22 cellular contexts compared by ENCODE assay signal in the genomic region with DNA sequence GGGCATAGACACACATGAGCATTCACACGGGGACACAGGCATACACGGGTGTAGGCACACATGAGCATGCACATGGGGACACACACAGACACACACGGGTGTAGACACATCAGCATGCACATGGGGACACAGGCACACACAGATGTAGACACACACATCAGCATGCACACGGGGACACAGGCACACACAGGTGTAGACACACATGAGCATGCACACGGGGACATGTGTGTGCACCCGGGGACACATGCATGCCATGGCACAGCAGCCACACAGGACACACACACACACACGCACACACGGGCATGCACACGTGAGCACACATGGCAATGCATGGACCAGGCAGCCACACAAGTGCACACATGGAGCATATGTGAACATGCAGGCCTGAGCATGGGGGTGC. TPM values are rescaled to one million over a fixed set of nuclear protein-coding genes. Genes with fewer than 3 reads are reported as not detected.
DNase-seq lines count a peak whose midpoint lies in the region; ATAC-seq, FAIRE-seq and TF ChIP-seq lines count a peak whose summit lies in the region.
"Had no signal": no experiment of that assay in that cellular context is flagged by ENCODE, and none has a peak within 500 bp of the region (broad histone marks: within the 10 kb centered on the region; RNA-seq: fewer than 3 reads in every experiment).

No MANE protein-coding gene starts in this region.

- POLR2A ChIA-PET in HEK293 (lab: Yijun Ruan, JAX) (interaction anchor here (1.8 kb wide), 2 partner anchors 12 to 17 kb away, joined by 4 to 5 read pairs; a partner anchor contains a TSS), IMR-90 (lab: Charles Lee; ENCODE audit: unreplicated experiment) (no interaction called here), H1 (lab: Charles Lee; ENCODE audit: partially characterized antibody) (interaction anchor here (0.9 to 1.5 kb wide), 12 partner anchors 9 to 173 kb away, joined by 3 to 10 read pairs (median 3); a partner anchor contains a TSS)

- no peak overlapping the region for H3K18ac ChIP-seq in IMR-90 (ENCODE audit: low read depth, low read length)
- H3K18ac ChIP-seq in H1 (ENCODE audit: extremely low read depth, low read length): no peak overlapping the region
- no peak overlapping the region for H3K18ac ChIP-seq in trophoblast cell (ENCODE audit: low read length)

- 0 out of 2 replicates have a peak, but pooled peaks cover 3% of the 10 kb centered on the region for H3K23me2 ChIP-seq in H1 (ENCODE audit: low read depth, low read length)

- no peaks in the 10 kb centered on the region for H3K4me1 ChIP-seq in HEK293 (ENCODE audit: control insufficient read depth, insufficient read depth, low read length)
- no peaks in the 10 kb centered on the region for H3K4me1 ChIP-seq in IMR-90 (ENCODE audit: control insufficient read depth, insufficient read depth, low read length)
- peaks cover 1 to 15% (median 7%) of the 10 kb centered on the region in 4 experiments; a peak in 5 of 7 replicates for H3K4me1 ChIP-seq in H1 (replicated peaks in 1 of 4; ENCODE audit: control insufficient read depth in 3 of 4, insufficient read depth in 4 of 4, low read length in 3 of 4)
- no peaks in the 10 kb centered on the region for H3K4me1 ChIP-seq in trophoblast cell (ENCODE audit: control insufficient read depth in 1 of 2, insufficient read depth in 2 of 2, low read length in 2 of 2)
- H3K4me1 ChIP-seq: BE2C had no signal

- H3K4me2 ChIP-seq in IMR-90 (ENCODE audit: low read depth, low read length) (no peak overlapping the region), H1 (ENCODE audit: insufficient read depth in 1 of 2, low read depth in 2 of 2, low read length in 2 of 2) (no peak overlapping the region), trophoblast cell (ENCODE audit: low read length) (no peak overlapping the region)
- H3K4me2 ChIP-seq: A549, GM23338, KMS-11 had no signal

- H2BK5ac ChIP-seq in IMR-90 (ENCODE audit: low read depth, low read length, poor library complexity, severe bottlenecking) (no peak overlapping the region), H1 (ENCODE audit: low read depth, low read length) (peak overlapping the region; percentile 55), trophoblast cell (ENCODE audit: low read depth, low read length, poor library complexity) (no peak overlapping the region)

- H2BK120ac ChIP-seq in IMR-90 (ENCODE audit: low read depth, low read length): no peak overlapping the region
- no peak overlapping the region for H2BK120ac ChIP-seq in H1 (replicated peaks; ENCODE audit: low read depth, low read length)
- H2BK120ac ChIP-seq in trophoblast cell (ENCODE audit: insufficient read depth, low read length, poor library complexity): no peak overlapping the region

- 78% methylated on average over 9 of the region's 9 CpGs; no CpG with 5 or more reads in 1 of the 2 experiments for WGBS in IMR-90 (ENCODE audit: extremely low coverage in 2 of 2, insufficient read length in 1 of 2), 2 experiments
- 93% methylated on average over 9 of the region's 9 CpGs; no CpG with 5 or more reads in 1 of the 2 experiments for WGBS in H1 (ENCODE audit: extremely low coverage in 1 of 2, insufficient coverage in 1 of 2, insufficient read length in 1 of 2, insufficient replicate concordance in 2 of 2, low coverage in 1 of 2, low lambda C conversion rate in 2 of 2, missing lambda C conversion rate in 1 of 2), 2 experiments
- no CpG with 5 or more reads among the region's 9 CpGs for WGBS in trophoblast cell (ENCODE audit: extremely low coverage, insufficient coverage, insufficient read length)

- H3K56ac ChIP-seq in IMR-90 (ENCODE audit: extremely low read depth, insufficient read depth, low read length): no peak overlapping the region
- H3K56ac ChIP-seq in H1 (replicated peaks; ENCODE audit: insufficient read length, low read depth, low read length): no peak overlapping the region

- H3K79me2 ChIP-seq in H1 (ENCODE audit: control insufficient read depth in 1 of 2, insufficient read depth in 2 of 2, low read length in 2 of 2) (no peaks in the 10 kb centered on the region), trophoblast cell (ENCODE audit: control insufficient read depth, insufficient read depth, low read length, poor library complexity) (no peaks in the 10 kb centered on the region)

- H2BK20ac ChIP-seq in IMR-90 (ENCODE audit: low read depth, low read length): no peak overlapping the region
- peak overlapping the region; percentile 84 for H2BK20ac ChIP-seq in H1 (ENCODE audit: low read length)

- H2BK15ac ChIP-seq in IMR-90 (ENCODE audit: low read depth, low read length) (no peak overlapping the region), H1 (ENCODE audit: low read length) (peak overlapping the region; percentile 3)

- H4K5ac ChIP-seq in IMR-90 (ENCODE audit: low read depth, low read length) (no peak overlapping the region), H1 (ENCODE audit: insufficient read length, low read depth, low read length) (no peak overlapping the region)

- H3K36me3 ChIP-seq in HEK293 (ENCODE audit: control insufficient read depth in 2 of 2, insufficient read depth in 1 of 2, low read length in 2 of 2) (peaks cover 0 to 17% of the 10 kb centered on the region in 2 experiments; a peak in 1 of 3 replicates), IMR-90 (ENCODE audit: control insufficient read depth, insufficient read depth, low read length) (peaks cover 9% of the 10 kb centered on the region), H1 (ENCODE audit: control insufficient read depth in 2 of 4, insufficient read depth in 4 of 4, low read length in 3 of 4) (peaks cover 0 to 4% (median 0%) of the 10 kb centered on the region in 4 experiments; a peak in 2 of 8 replicates), trophoblast cell (ENCODE audit: control insufficient read depth in 1 of 2, insufficient read depth in 2 of 2, low read length in 2 of 2) (peaks cover 9% of the 10 kb centered on the region in 2 experiments)
- H3K36me3 ChIP-seq: BE2C had no signal

- no peak for TF ChIP-seq EP300 in H1 (IDR thresholded peaks at IDR 0.05; ENCODE audit: borderline replicate concordance in 1 of 2, low read depth in 2 of 2, low read length in 2 of 2)

- no peak overlapping the region for H3K4me3 ChIP-seq in HEK293 (ENCODE audit: low read depth, low read length)
- no peak overlapping the region for H3K4me3 ChIP-seq in IMR-90 (ENCODE audit: insufficient read depth, low read depth, low read length)
- H3K4me3 ChIP-seq in H1 (ENCODE audit: extremely low read depth in 1 of 4, insufficient read depth in 2 of 4, low read depth in 3 of 4, low read length in 4 of 4): no peak overlapping the region
- H3K4me3 ChIP-seq in trophoblast cell (ENCODE audit: low read depth, low read length): peak overlapping the region; percentile 52
- H3K4me3 ChIP-seq: A549, GM23338 had no signal

- BruUV-seq in IMR-90 (replicated peaks; lab: Mats Ljungman, UMichigan): no TSS peak

- H2BK12ac ChIP-seq in H1 (ENCODE audit: low read depth, low read length): peak overlapping the region; percentile 97; the same call in 1 of the 2 replicates
- H2BK12ac ChIP-seq in trophoblast cell (ENCODE audit: low read length): no peak overlapping the region

- ATAC-seq in IMR-90 (ENCODE audit: low read depth): no peak
- no peak for ATAC-seq in HG03039 (IDR thresholded peaks at IDR 0.05; ENCODE audit: unreplicated experiment)
- ATAC-seq: CD8-positive, alpha-beta T cell had no signal

- H3K79me1 ChIP-seq in IMR-90 (ENCODE audit: low read depth in 1 of 2, low read length in 2 of 2) (no peaks in the 10 kb centered on the region), H1 (ENCODE audit: low read depth, low read length) (no peaks in the 10 kb centered on the region), trophoblast cell (ENCODE audit: low read length) (no peaks in the 10 kb centered on the region)

- peaks cover 9% of the 10 kb centered on the region for H3K9me1 ChIP-seq in IMR-90 (ENCODE audit: insufficient read depth, low read length)

- no peak overlapping the region for H2AK5ac ChIP-seq in IMR-90 (ENCODE audit: low read depth, low read length)
- H2AK5ac ChIP-seq in H1 (ENCODE audit: low read depth, low read length): peak overlapping the region; percentile 93
- H2AK5ac ChIP-seq in trophoblast cell (ENCODE audit: low read length): no peak overlapping the region

- H3K27me3 ChIP-seq in IMR-90 (ENCODE audit: control insufficient read depth, insufficient read depth, low read length) (no peaks in the 10 kb centered on the region), H1 (replicated peaks in 1 of 4; ENCODE audit: control insufficient read depth in 3 of 4, extremely low read depth in 1 of 4, insufficient read depth in 3 of 4, low read length in 3 of 4) (peaks cover 0 to 4% (median 0%) of the 10 kb centered on the region in 4 experiments; a peak in 1 of 7 replicates), trophoblast cell (ENCODE audit: insufficient read depth, low read length) (no peaks in the 10 kb centered on the region)
- H3K27me3 ChIP-seq: BE2C had no signal

- H4K8ac ChIP-seq in IMR-90 (ENCODE audit: low read depth in 2 of 2, low read length in 2 of 2): no peak overlapping the region
- 0 out of 2 replicates have a peak overlapping the region, but pooled peaks have one; percentile 35 for H4K8ac ChIP-seq in H1 (ENCODE audit: extremely low read depth, insufficient read depth, low read length)
- H4K8ac ChIP-seq in trophoblast cell (ENCODE audit: low read depth, low read length): no peak overlapping the region

- H4K20me1 ChIP-seq in IMR-90 (ENCODE audit: insufficient read depth, low read length): peaks cover 3% of the 10 kb centered on the region
- peaks cover 0 to 6% of the 10 kb centered on the region in 2 experiments for H4K20me1 ChIP-seq in H1 (replicated peaks in 1 of 2; ENCODE audit: control insufficient read depth in 1 of 2, insufficient read depth in 2 of 2, low read length in 2 of 2)

- TF ChIP-seq RAD21 in IMR-90 (IDR thresholded peaks at IDR 0.05; ENCODE audit: low read length) (no peak), H1 (IDR thresholded peaks at IDR 0.05 in 1 of 2, conservative IDR thresholded peaks at IDR 0.05 in 1 of 2; ENCODE audit: low read depth in 2 of 2, low read length in 2 of 2) (no peak)

- in situ Hi-C loops in IMR-90 (cut with MboI; ENCODE audit: low sequenced_read_pairs): no loop called here

- intact Hi-C loops in IMR-90 (cut with micrococcal nuclease): no loop called here

- H3K9ac ChIP-seq in IMR-90 (ENCODE audit: low read depth, low read length) (no peak overlapping the region), H1 (replicated peaks in 1 of 4; ENCODE audit: extremely low read depth in 1 of 4, low read depth in 3 of 4, low read length in 3 of 4) (0 out of 7 replicates have a peak overlapping the region, but pooled peaks of 1 of the 4 experiments have one; percentile 17), trophoblast cell (ENCODE audit: low read length) (peak overlapping the region; percentile 4)
- H3K9ac ChIP-seq: KMS-11 had no signal

- H2AFZ ChIP-seq in IMR-90 (replicated peaks; ENCODE audit: low read length, poor library complexity): peak overlapping the region; percentile 67
- H2AFZ ChIP-seq in H1 (ENCODE audit: low read length): no peak overlapping the region
- H2AFZ ChIP-seq in trophoblast cell (ENCODE audit: insufficient read depth, low read length, poor library complexity): no peak overlapping the region

- H3K9me3 ChIP-seq in HEK293 (ENCODE audit: control insufficient read depth, insufficient read depth, low read depth, low read length) (no peaks in the 10 kb centered on the region), IMR-90 (ENCODE audit: control insufficient read depth, insufficient read depth, low read length) (no peaks in the 10 kb centered on the region), H1 (ENCODE audit: insufficient read depth in 2 of 2, low read depth in 1 of 2, low read length in 1 of 2) (no peaks in the 10 kb centered on the region), trophoblast cell (ENCODE audit: insufficient read depth, low read depth, low read length) (peaks cover 9% of the 10 kb centered on the region)
- H3K9me3 ChIP-seq: A549, BE2C had no signal

- DNase-seq in IMR-90 (no peak), H1 (ENCODE audit: low read depth in 1 of 2, low spot score in 2 of 2) (no peak), trophoblast cell (no peak), HuH-7 (ENCODE audit: low spot score) (no peak), NCI-H2029 treated with DMSO at 0.1 percent for 48 hours (lab: John Stamatoyannopoulos, UW) (no peak), GM12891 (ENCODE audit: insufficient read length, low spot score) (no peak)
- DNase-seq: BE2C; CD8-positive, alpha-beta T cell; COR-L47; DMS153; GF-D8; H9; HFFc6 had no signal

- FAIRE-seq in H1 (lab: Jason Lieb, UNC) (no peak), GM12891 (lab: Jason Lieb, UNC) (no peak)
- FAIRE-seq: A549, D721Med, GM18507 had no signal

- H3K27ac ChIP-seq in HEK293 (ENCODE audit: extremely low read depth, low read depth, low read length): no peak overlapping the region
- H3K27ac ChIP-seq in IMR-90 (ENCODE audit: insufficient read depth, low read length): no peak overlapping the region
- no peak overlapping the region for H3K27ac ChIP-seq in H1 (ENCODE audit: low read depth, low read length)
- no peak overlapping the region for H3K27ac ChIP-seq in trophoblast cell (ENCODE audit: low read depth, low read length)
- H3K27ac ChIP-seq: A549, HL-60, KMS-11 had no signal

- H4K91ac ChIP-seq in IMR-90 (ENCODE audit: insufficient read depth, low read depth, low read length): no peak overlapping the region
- H4K91ac ChIP-seq in H1 (replicated peaks; ENCODE audit: insufficient read length, low read length): peak overlapping the region; percentile 96
- no peak overlapping the region for H4K91ac ChIP-seq in trophoblast cell (ENCODE audit: low read depth, low read length)

- no peak for TF ChIP-seq POLR2A in IMR-90 (IDR thresholded peaks at IDR 0.05; ENCODE audit: low read depth, low read length)
- no peak for TF ChIP-seq POLR2A in H1 (IDR thresholded peaks at IDR 0.05; ENCODE audit: control extremely low read depth in 1 of 2, low read depth in 2 of 2, low read length in 2 of 2)
- TF ChIP-seq POLR2A in GM12891 (IDR thresholded peaks at IDR 0.05; ENCODE audit: low read depth, low read length): no peak

- CTCF ChIA-PET in HEK293 (lab: Yijun Ruan, JAX): interaction anchor here (0.6 kb wide), 2 partner anchors 21 to 310 kb away, joined by 3 to 4 read pairs; no protein-coding TSS in a partner anchor
- CTCF ChIA-PET in IMR-90 (lab: Yijun Ruan, JAX): no interaction called here
- CTCF ChIA-PET in H1 (lab: Charles Lee; ENCODE audit: partially characterized antibody): interaction anchor here (1.0 to 2.7 kb wide), 3 partner anchors 13 to 23 kb away, joined by 3 to 28 read pairs (median 7); no protein-coding TSS in a partner anchor

- dilution Hi-C loops in IMR-90 (cut with HindIII; ENCODE audit: low sequenced_read_pairs, unreplicated experiment): no loop called here

- no peak overlapping the region for H3K14ac ChIP-seq in IMR-90 (replicated peaks; ENCODE audit: low read depth, low read length)
- no peak overlapping the region for H3K14ac ChIP-seq in H1 (ENCODE audit: insufficient read length)
- no peak overlapping the region for H3K14ac ChIP-seq in trophoblast cell (ENCODE audit: low read length)

- H3K23ac ChIP-seq in IMR-90 (ENCODE audit: low read depth, low read length) (no peak overlapping the region), H1 (ENCODE audit: insufficient read length) (no peak overlapping the region), trophoblast cell (ENCODE audit: low read length) (no peak overlapping the region)

- no peak for TF ChIP-seq CTCF in HEK293 (tag by site-specific recombination; IDR thresholded peaks at IDR 0.05)
- no peak for TF ChIP-seq CTCF in IMR-90 (conservative IDR thresholded peaks at IDR 0.05; ENCODE audit: low read depth, low read length)
- no peak for TF ChIP-seq CTCF in H1 (IDR thresholded peaks at IDR 0.05; ENCODE audit: control extremely low read depth in 1 of 3, insufficient read depth in 1 of 3, low read depth in 1 of 3, low read length in 3 of 3)

- H4K12ac ChIP-seq in trophoblast cell (ENCODE audit: low read depth, low read length): no peak overlapping the region

- no peak overlapping the region for H3K4ac ChIP-seq in IMR-90 (ENCODE audit: low read depth, low read length)
- peak overlapping the region; percentile 97 for H3K4ac ChIP-seq in H1 (replicated peaks; ENCODE audit: insufficient read length, low read depth, low read length)
- no peak overlapping the region for H3K4ac ChIP-seq in trophoblast cell (ENCODE audit: low read depth, low read length)

- peak overlapping the region; percentile 42 for H2AK9ac ChIP-seq in IMR-90 (replicated peaks; ENCODE audit: low read depth, low read length, poor library complexity)

RNA-seq across cellular contexts. Expression of a gene that starts 5.2 kb away (rescaled TPM):
- total RNA-seq in IMR-90 (2012; rRNA removed): 36.6 and 36.9 TPM in 2 replicates
- polyA plus RNA-seq in IMR-90 (2012; rRNA removed): 129 and 139 TPM in 2 replicates
- polyA plus RNA-seq in IMR-90 (2012; cell fraction: cytosol; rRNA removed): 135 and 154 TPM in 2 replicates
- 94.9 and 309 TPM in 2 replicates for polyA plus RNA-seq in IMR-90 (2012; cell fraction: nucleus; rRNA removed; ENCODE audit: low replicate concordance)
- total RNA-seq in H1 (2021; fragmentation: NEBNext Ultra II Directional; extraction: Animal tissue kit (Norgen Biotek cat#: 25700)): 96.3 and 110 TPM in 2 replicates
- polyA plus RNA-seq in H1 (2011; rRNA removed): 212 and 338 TPM in 2 replicates
- polyA plus RNA-seq in H1 (2011; cell fraction: cytosol; rRNA removed): 163 TPM
- polyA plus RNA-seq in H1 (2011; cell fraction: nucleus; rRNA removed): 167 TPM
- polyA plus RNA-seq in H1 (2012, experiment 1 of 2): 92.1 to 118 TPM (median 110 TPM) in 4 replicates
- polyA plus RNA-seq in H1 (2012, experiment 2 of 2): 187 TPM
- polyA plus RNA-seq in H1 (2013, experiment 1 of 2): 57.6 TPM
- 58.1 TPM for polyA plus RNA-seq in H1 (2013, experiment 2 of 2)
- 35.5 and 81.7 TPM in 2 replicates for polyA minus RNA-seq in H1 (2011; rRNA and poly(A)+ RNA removed)
- polyA minus RNA-seq in H1 (2011; cell fraction: cytosol; rRNA and poly(A)+ RNA removed): 40.5 TPM
- 31.1 TPM for polyA minus RNA-seq in H1 (2011; cell fraction: nucleus; rRNA and poly(A)+ RNA removed)
- polyA plus RNA-seq in trophoblast cell (2013): 47.4 and 49.9 TPM in 2 replicates
- 40.2 TPM for polyA plus RNA-seq in GM12891 (2012; ENCODE audit: low read depth, missing spikeins)

RNA-seq across cellular contexts. Expression of a gene that starts 9.0 kb away (rescaled TPM):
- total RNA-seq in IMR-90 (2012; rRNA removed): 6.8 and 8.6 TPM in 2 replicates
- polyA plus RNA-seq in IMR-90 (2012; rRNA removed) (47.3 and 51.1 TPM in 2 replicates), H1 (2011; rRNA removed) (28.4 and 50.3 TPM in 2 replicates)
- 27.2 and 51.3 TPM in 2 replicates for polyA plus RNA-seq in IMR-90 (2012; cell fraction: cytosol; rRNA removed)
- polyA plus RNA-seq in IMR-90 (2012; cell fraction: nucleus; rRNA removed; ENCODE audit: low replicate concordance): 271 and 643 TPM in 2 replicates
- 26.7 and 30.9 TPM in 2 replicates for total RNA-seq in H1 (2021; fragmentation: NEBNext Ultra II Directional; extraction: Animal tissue kit (Norgen Biotek cat#: 25700))
- 25.7 TPM for polyA plus RNA-seq in H1 (2011; cell fraction: cytosol; rRNA removed)
- 139 TPM for polyA plus RNA-seq in H1 (2011; cell fraction: nucleus; rRNA removed)
- 26.1 to 34.2 TPM (median 32.0 TPM) in 4 replicates for polyA plus RNA-seq in H1 (2012, experiment 1 of 2)
- 32.2 TPM for polyA plus RNA-seq in H1 (2012, experiment 2 of 2)
- 26.3 TPM for polyA plus RNA-seq in H1 (2013, experiment 1 of 2)
- polyA plus RNA-seq in H1 (2013, experiment 2 of 2): 26.6 TPM
- 8.3 and 9.7 TPM in 2 replicates for polyA minus RNA-seq in H1 (2011; rRNA and poly(A)+ RNA removed)
- polyA minus RNA-seq in H1 (2011; cell fraction: cytosol; rRNA and poly(A)+ RNA removed): 15.2 TPM
- 23.8 TPM for polyA minus RNA-seq in H1 (2011; cell fraction: nucleus; rRNA and poly(A)+ RNA removed)
- polyA plus RNA-seq in trophoblast cell (2013): 26.3 and 27.2 TPM in 2 replicates
- polyA plus RNA-seq in GM12891 (2012; ENCODE audit: low read depth, missing spikeins): 13.8 TPM

RNA-seq across cellular contexts. Expression of a gene that starts 9.0 kb away (rescaled TPM):
- 177 and 181 TPM in 2 replicates for total RNA-seq in IMR-90 (2012; rRNA removed)
- polyA plus RNA-seq in IMR-90 (2012; rRNA removed): 157 and 168 TPM in 2 replicates
- 93.5 and 156 TPM in 2 replicates for polyA plus RNA-seq in IMR-90 (2012; cell fraction: cytosol; rRNA removed)
- polyA plus RNA-seq in IMR-90 (2012; cell fraction: nucleus; rRNA removed; ENCODE audit: low replicate concordance): 234 and 517 TPM in 2 replicates
- total RNA-seq in H1 (2021; fragmentation: NEBNext Ultra II Directional; extraction: Animal tissue kit (Norgen Biotek cat#: 25700)): 153 and 157 TPM in 2 replicates
- 277 and 354 TPM in 2 replicates for polyA plus RNA-seq in H1 (2011; rRNA removed)
- polyA plus RNA-seq in H1 (2011; cell fraction: cytosol; rRNA removed): 226 TPM
- polyA plus RNA-seq in H1 (2011; cell fraction: nucleus; rRNA removed): 351 TPM
- 127 to 186 TPM (median 168 TPM) in 4 replicates for polyA plus RNA-seq in H1 (2012, experiment 1 of 2)
- polyA plus RNA-seq in H1 (2012, experiment 2 of 2): 200 TPM
- polyA plus RNA-seq in H1 (2013, experiment 1 of 2): 99.3 TPM
- polyA plus RNA-seq in H1 (2013, experiment 2 of 2): 100 TPM
- polyA minus RNA-seq in H1 (2011; rRNA and poly(A)+ RNA removed): 137 and 141 TPM in 2 replicates
- polyA minus RNA-seq in H1 (2011; cell fraction: cytosol; rRNA and poly(A)+ RNA removed): 110 TPM
- 96.5 TPM for polyA minus RNA-seq in H1 (2011; cell fraction: nucleus; rRNA and poly(A)+ RNA removed)
- polyA plus RNA-seq in trophoblast cell (2013): 75.8 and 78.1 TPM in 2 replicates
- polyA plus RNA-seq in GM12891 (2012; ENCODE audit: low read depth, missing spikeins): 48.7 TPM

RNA-seq across cellular contexts. Expression of a gene that starts 11.2 kb away (rescaled TPM):
- 5.7 and 7.2 TPM in 2 replicates for total RNA-seq in IMR-90 (2012; rRNA removed)
- polyA plus RNA-seq in IMR-90 (2012; rRNA removed) (23.4 and 32.0 TPM in 2 replicates), H1 (2011; rRNA removed) (299 and 520 TPM in 2 replicates)
- polyA plus RNA-seq in IMR-90 (2012; cell fraction: cytosol; rRNA removed): 34.9 and 48.2 TPM in 2 replicates
- polyA plus RNA-seq in IMR-90 (2012; cell fraction: nucleus; rRNA removed; ENCODE audit: low replicate concordance): 20.2 and 75.8 TPM in 2 replicates
- 167 and 177 TPM in 2 replicates for total RNA-seq in H1 (2021; fragmentation: NEBNext Ultra II Directional; extraction: Animal tissue kit (Norgen Biotek cat#: 25700))
- polyA plus RNA-seq in H1 (2011; cell fraction: cytosol; rRNA removed): 290 TPM
- 408 TPM for polyA plus RNA-seq in H1 (2011; cell fraction: nucleus; rRNA removed)
- polyA plus RNA-seq in H1 (2012, experiment 1 of 2): 93.2 to 160 TPM (median 150 TPM) in 4 replicates
- 143 TPM for polyA plus RNA-seq in H1 (2012, experiment 2 of 2)
- polyA plus RNA-seq in H1 (2013, experiment 1 of 2): 141 TPM
- 139 TPM for polyA plus RNA-seq in H1 (2013, experiment 2 of 2)
- 54.1 and 62.9 TPM in 2 replicates for polyA minus RNA-seq in H1 (2011; rRNA and poly(A)+ RNA removed)
- 82.6 TPM for polyA minus RNA-seq in H1 (2011; cell fraction: cytosol; rRNA and poly(A)+ RNA removed)
- 83.3 TPM for polyA minus RNA-seq in H1 (2011; cell fraction: nucleus; rRNA and poly(A)+ RNA removed)
- polyA plus RNA-seq in trophoblast cell (2013): 24.0 and 25.6 TPM in 2 replicates
- polyA plus RNA-seq in GM12891 (2012; ENCODE audit: low read depth, missing spikeins): 3.3 TPM
- polyA plus RNA-seq: CD14-positive monocyte had no signal

RNA-seq across cellular contexts. Expression of a gene that starts 19.5 kb away (rescaled TPM):
- total RNA-seq in IMR-90 (2012; rRNA removed): 7.2 and 7.8 TPM in 2 replicates
- polyA plus RNA-seq in IMR-90 (2012; rRNA removed): 10.2 and 10.9 TPM in 2 replicates
- 6.8 and 8.0 TPM in 2 replicates for polyA plus RNA-seq in IMR-90 (2012; cell fraction: cytosol; rRNA removed)
- 46.7 and 84.8 TPM in 2 replicates for polyA plus RNA-seq in IMR-90 (2012; cell fraction: nucleus; rRNA removed; ENCODE audit: low replicate concordance)
- 28.2 and 29.0 TPM in 2 replicates for total RNA-seq in H1 (2021; fragmentation: NEBNext Ultra II Directional; extraction: Animal tissue kit (Norgen Biotek cat#: 25700))
- 11.5 and 17.3 TPM in 2 replicates for polyA plus RNA-seq in H1 (2011; rRNA removed)
- polyA plus RNA-seq in H1 (2011; cell fraction: cytosol; rRNA removed): 23.7 TPM
- polyA plus RNA-seq in H1 (2011; cell fraction: nucleus; rRNA removed): 96.6 TPM
- polyA plus RNA-seq in H1 (2012, experiment 1 of 2): 15.2 to 25.5 TPM (median 25.4 TPM) in 4 replicates
- polyA plus RNA-seq in H1 (2012, experiment 2 of 2): 17.3 TPM
- polyA plus RNA-seq in H1 (2013, experiment 1 of 2): 14.7 TPM
- 13.4 TPM for polyA plus RNA-seq in H1 (2013, experiment 2 of 2)
- polyA minus RNA-seq in H1 (2011; rRNA and poly(A)+ RNA removed): 7.8 and 8.0 TPM in 2 replicates
- 14.1 TPM for polyA minus RNA-seq in H1 (2011; cell fraction: cytosol; rRNA and poly(A)+ RNA removed)
- polyA minus RNA-seq in H1 (2011; cell fraction: nucleus; rRNA and poly(A)+ RNA removed): 21.5 TPM
- 7.2 and 7.3 TPM in 2 replicates for polyA plus RNA-seq in trophoblast cell (2013)
- polyA plus RNA-seq in GM12891 (2012; ENCODE audit: low read depth, missing spikeins): 8.5 TPM
